ENCODE assay signal across 8 cellular contexts in the genomic region with DNA sequence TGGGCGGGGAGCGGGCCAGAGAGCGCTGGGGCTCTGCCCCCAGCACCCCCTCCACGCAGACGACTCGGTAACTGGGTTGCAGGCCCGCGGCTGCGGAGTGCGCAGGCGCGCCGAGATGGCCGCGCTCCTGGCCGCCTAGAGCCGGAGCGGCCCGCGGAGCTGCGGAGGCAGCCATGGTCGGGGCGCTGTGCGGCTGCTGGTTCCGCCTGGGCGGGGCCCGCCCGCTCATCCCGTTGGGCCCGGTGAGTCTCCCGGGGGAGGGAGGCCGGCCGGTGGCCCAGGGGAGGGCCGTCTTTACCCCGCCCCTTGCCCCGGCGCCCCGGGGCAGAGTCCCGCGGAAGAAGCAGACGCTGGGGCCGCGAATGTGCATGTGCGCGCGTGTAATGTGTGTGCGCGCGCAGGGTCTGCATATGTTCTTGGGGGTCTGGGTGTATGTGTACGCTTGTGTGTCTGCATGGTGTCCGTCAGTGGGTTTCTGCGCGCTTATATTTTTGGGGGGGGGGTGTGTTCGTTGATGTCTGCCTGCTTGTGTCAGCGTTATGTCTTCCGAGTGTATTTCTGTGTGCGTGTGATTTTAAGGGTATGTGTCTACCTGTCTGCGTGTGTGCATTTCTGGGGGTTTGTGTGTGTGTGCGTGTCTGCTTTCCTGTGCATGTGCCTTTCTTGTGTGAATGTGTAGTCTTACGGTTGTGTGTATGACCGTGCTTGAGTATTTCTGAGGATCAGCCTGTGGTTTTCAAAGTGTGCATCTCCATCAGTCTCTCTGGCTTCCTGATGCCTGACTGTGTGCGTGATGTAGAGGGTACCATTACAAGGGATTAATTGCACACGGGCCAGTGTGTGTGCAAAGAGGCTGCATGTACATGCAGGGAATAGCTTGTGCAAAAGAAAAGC. TPM values are rescaled to one million over a fixed set of nuclear protein-coding genes. Genes with fewer than 3 reads are reported as not detected.
A peak's percentile ranks its signal among the peaks of the same experiment; 100 is the strongest.
DNase-seq lines count a peak whose midpoint lies in the region; ATAC-seq, FAIRE-seq and TF ChIP-seq lines count a peak whose summit lies in the region.

A gene (plus strand): TSS at position 102 of the 894 bp plus-strand sequence. CDS start 72 bp downstream, at position 174.

- no peaks in the 10 kb centered on the region for H3K27me3 Mint-ChIP-seq in natural killer cell (ENCODE audit: low read depth in 2 of 2)

- CTCF ChIA-PET in AG04449 (lab: Yijun Ruan, JAX), result interaction anchor here (0.6 to 5.6 kb wide), 13 partner anchors 8 to 161 kb away, joined by 3 to 80 read pairs (median 7); a partner anchor contains a TSS

- no peak for FAIRE-seq in RCC 7860 (lab: Jason Lieb, UNC)

- POLR2A ChIA-PET in AG04449 (lab: Yijun Ruan, JAX), result interaction anchor here (0.6 to 1.9 kb wide), 5 partner anchors 17 to 173 kb away, joined by 3 to 8 read pairs (median 3); a partner anchor contains a TSS

- TF ChIP-seq CTCF in AG04449 (IDR thresholded peaks at IDR 0.05; ENCODE audit: insufficient read depth, low read length, missing control alignments) (no peak), fibroblast of the aortic adventitia (IDR thresholded peaks at IDR 0.05; ENCODE audit: insufficient read depth, low read length) (no peak), natural killer cell (IDR thresholded peaks at IDR 0.05) (no peak), subcutaneous adipose tissue (IDR thresholded peaks at IDR 0.05; ENCODE audit: low read depth) (no peak)

- DNase-seq in AG04449 (ENCODE audit: low read depth, low spot score) (no peak), RCC 7860 (ENCODE audit: low spot score) (peak; percentile 21), fibroblast of the aortic adventitia (ENCODE audit: low read depth) (peak; percentile 67), natural killer cell (peak; percentile 70)
- peak; percentile 71 for DNase-seq in activated effector memory CD4-positive, alpha-beta T cell treated with Interleukin-2 at 50 U/mL for 16 hours

- peaks cover 27 to 36% of the 10 kb centered on the region in 2 donors for H3K4me1 Mint-ChIP-seq in natural killer cell

- no peaks in the 10 kb centered on the region for H3K9me3 Mint-ChIP-seq in natural killer cell

- H3K36me3 Mint-ChIP-seq in natural killer cell, result no peaks in the 10 kb centered on the region

- peak within 1 kb of the TSS; percentile 86 to 90 for H3K27ac Mint-ChIP-seq in natural killer cell

- ATAC-seq in GM18868 (IDR thresholded peaks at IDR 0.05; ENCODE audit: unreplicated experiment) (peak; percentile 68), HG03354 (IDR thresholded peaks at IDR 0.05; ENCODE audit: poor library complexity, severe bottlenecking, unreplicated experiment) (peak; percentile 58), natural killer cell (peak; percentile 77 to 82 (median 78))

- H3K4me3 ChIP-seq in AG04449 (ENCODE audit: low read depth, low read length) (peak within 1 kb of the TSS; percentile 89), fibroblast of the aortic adventitia (ENCODE audit: low read depth, low read length) (peak within 1 kb of the TSS; percentile 93)

- peak within 1 kb of the TSS; percentile 99 for H3K4me3 Mint-ChIP-seq in natural killer cell

- intact Hi-C loops in natural killer cell (cut with micrococcal nuclease), result loop anchor here (1.0 to 2.0 kb wide), 3 partner anchors 7 to 33 kb away; a partner anchor contains a TSS

RNA-seq across cellular contexts. Expression of the gene that starts here (rescaled TPM):
- total RNA-seq in fibroblast of the aortic adventitia (ENCODE audit: low replicate concordance) (7.4 and 13.8 TPM in 2 replicates), natural killer cell (10 to 100 TPM; 12.0 to 14.7 (median 13.4) TPM), subcutaneous adipose tissue (10 to 100 TPM; 15.3 to 37.7 (median 26.0) TPM)
